13 cellular contexts compared by ENCODE assay signal in the genomic region with DNA sequence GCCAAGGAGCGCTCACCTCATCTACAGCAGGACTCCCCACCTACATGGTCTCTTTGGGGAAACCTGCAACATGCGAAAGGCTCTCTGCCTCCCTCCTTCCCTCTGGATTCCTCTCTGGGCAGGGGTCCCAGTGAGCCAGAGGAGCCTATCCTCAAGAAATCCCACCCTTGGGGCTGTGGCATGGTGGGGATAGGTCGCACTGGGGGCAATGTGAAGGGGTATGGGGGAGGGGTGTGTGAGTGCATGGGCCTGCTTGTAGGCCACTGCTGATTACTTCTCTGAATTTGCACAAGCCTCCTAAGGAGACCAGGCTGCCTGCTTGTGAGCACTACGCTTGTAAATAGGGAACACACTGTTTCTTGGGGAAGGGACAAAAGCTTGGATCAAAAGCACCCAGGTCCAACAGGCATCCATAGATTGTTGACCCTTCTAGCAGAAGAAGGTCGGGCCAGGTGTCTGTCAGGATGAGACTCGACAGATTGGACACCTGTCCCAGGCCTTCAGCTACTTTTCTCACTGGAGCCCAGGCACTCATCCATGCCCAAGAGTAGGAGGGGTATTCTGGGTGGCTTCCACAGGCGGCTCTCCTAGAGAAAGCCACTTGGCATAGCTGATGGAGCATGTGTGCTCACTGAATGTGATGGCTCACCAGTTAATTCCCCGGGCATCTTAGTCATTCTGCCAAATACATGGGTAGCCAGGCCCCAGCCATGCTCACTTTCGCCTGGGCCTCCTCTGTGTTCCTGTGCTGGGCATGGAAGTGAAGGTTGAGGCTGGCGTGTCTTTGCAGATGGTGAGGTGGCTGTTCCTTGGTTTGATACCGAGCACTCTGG.
DNase-seq lines count a peak whose midpoint lies in the region; ATAC-seq, FAIRE-seq and TF ChIP-seq lines count a peak whose summit lies in the region.
"Had no signal": no experiment of that assay in that cellular context is flagged by ENCODE, and none has a peak within 500 bp of the region (broad histone marks: within the 10 kb centered on the region; RNA-seq: fewer than 3 reads in every experiment).

No MANE protein-coding gene starts in this region.

- peak overlapping the region in 5 of 8 donors; percentile 77 to 99 (median 96) for H3K4me3 Mint-ChIP-seq in naive B cell

- H3K4me1 Mint-ChIP-seq in naive B cell: peaks cover 41 to 72% (median 47%) of the 10 kb centered on the region in 3 donors

- peak overlapping the region in 3 of 6 donors; percentile 49 to 96 (median 83) for H3K27ac Mint-ChIP-seq in naive B cell

- H3K27me3 ChIP-seq in bronchial epithelial cell (ENCODE audit: control insufficient read depth, insufficient read depth, low read length): no peaks in the 10 kb centered on the region
- H3K27me3 ChIP-seq: SJCRH30 had no signal

- H3K27me3 Mint-ChIP-seq in naive B cell: no peaks in the 10 kb centered on the region

- H3K9me3 Mint-ChIP-seq in naive B cell: no peaks in the 10 kb centered on the region

- in situ Hi-C loops in GM13977 (cut with MboI; ENCODE audit: low pct_unique_long_range_greater_than_20kb, low sequenced_read_pairs, unreplicated experiment): loop anchor here (25.0 kb wide), 3 partner anchors 158 to 1108 kb away; a partner anchor contains a TSS

- no peak for FAIRE-seq in bronchial epithelial cell (lab: Jason Lieb, UNC)
- FAIRE-seq: D721Med, H54 had no signal

- H3K36me3 Mint-ChIP-seq in naive B cell: no peaks in the 10 kb centered on the region

- no peak overlapping the region for H3K27ac ChIP-seq in 22Rv1
- H3K27ac ChIP-seq: SJCRH30 had no signal

- H3K36me3 ChIP-seq in bronchial epithelial cell (ENCODE audit: control insufficient read depth, insufficient read depth, low read length): no peaks in the 10 kb centered on the region
- H3K36me3 ChIP-seq: heart left ventricle, SJCRH30 had no signal

- DNase-seq in GM13977 (ENCODE audit: low spot score) (peak; percentile 2), bronchial epithelial cell (ENCODE audit: low read depth) (peak; percentile 21), naive B cell (no peak), HuH-7.5 (ENCODE audit: low spot score) (no peak), erythroblast (lab: John Stamatoyannopoulos, UW) (no peak)
- no peak for DNase-seq in stimulated activated CD4-positive, alpha-beta T cell treated with anti-CD3 and anti-CD28 coated beads, Interleukin-1b, Interleukin-23, amount 100 ng/mL, for 48 hours
- DNase-seq: NCI-H1436 treated with DMSO at 0.1 percent for 48 hours, SJCRH30 had no signal

- no peak overlapping the region for H3K4me3 ChIP-seq in bronchial epithelial cell (ENCODE audit: low read depth, low read length)
- H3K4me3 ChIP-seq: SJCRH30 had no signal

- ATAC-seq in naive B cell (ENCODE audit: low read depth in 2 of 2) (no peak), GM21390 (IDR thresholded peaks at IDR 0.05; ENCODE audit: unreplicated experiment) (no peak)

- no peak for TF ChIP-seq POLR2A in erythroblast (IDR thresholded peaks at IDR 0.05; ENCODE audit: low read length)

- TF ChIP-seq CTCF in 22Rv1 (IDR thresholded peaks at IDR 0.05) (0 out of 2 replicates have a peak, but pooled peaks have one; percentile 3), GM13977 (IDR thresholded peaks at IDR 0.05; ENCODE audit: extremely low read depth, insufficient read depth, missing control alignments) (no peak), bronchial epithelial cell (IDR thresholded peaks at IDR 0.05; ENCODE audit: insufficient read depth, low read length, severe bottlenecking) (no peak)

Comparison
In these comparisons a context has a peak if more than half of its experiments do, and no peak if none do; other contexts are left out.
1. DNase-seq: peak in GM13977 (single experiment) and bronchial epithelial cell (single experiment); none in naive B cell (single experiment), HuH-7.5 (single experiment), erythroblast (0 of 2) and stimulated activated CD4-positive, alpha-beta T cell treated with anti-CD3 and anti-CD28 coated beads, Interleukin-1b, Interleukin-23, amount 100 ng/mL, for 48 hours (single experiment).